ENCODE assay signal across 9 cellular contexts in genomic region chr11:33701302-33701701, GRCh38. TPM values are rescaled to one million over a fixed set of nuclear protein-coding genes. Genes with fewer than 3 reads are reported as not detected.
A peak's percentile ranks its signal among the peaks of the same experiment; 100 is the strongest.
DNase-seq lines count a peak whose midpoint lies in the region; ATAC-seq, FAIRE-seq and TF ChIP-seq lines count a peak whose summit lies in the region.
"Had no signal": no experiment of that assay in that cellular context is flagged by ENCODE, and none has a peak within 500 bp of the region (broad histone marks: within the 10 kb centered on the region; RNA-seq: fewer than 3 reads in every experiment).

No MANE protein-coding gene starts in this region.

- H3K4me1 ChIP-seq in heart right ventricle (peaks cover 14 to 84% (median 69%) of the 10 kb centered on the region in 9 donors), keratinocyte (ENCODE audit: control insufficient read depth, extremely low read depth, insufficient read depth, low read length) (peaks cover 80% of the 10 kb centered on the region), suprapubic skin (peaks cover 62% of the 10 kb centered on the region)

- peak overlapping the region; percentile 94 for H3K4me2 ChIP-seq in keratinocyte (ENCODE audit: control insufficient read depth, extremely low read depth, insufficient read depth, low read depth, low read length)

- peak; percentile 67 for FAIRE-seq in keratinocyte (lab: Jason Lieb, UNC)

- no peak for TF ChIP-seq EP300 in suprapubic skin (IDR thresholded peaks at IDR 0.05)

- DNase-seq in heart right ventricle (no peak), Right ventricle myocardium superior (no peak), keratinocyte (ENCODE audit: low read depth, low spot score) (no peak), suprapubic skin (ENCODE audit: low spot score in 2 of 2) (no peak), HUDEP-2 (lab: John Stamatoyannopoulos, UW; ENCODE audit: unreplicated experiment in 76 of 76) (no peak), SKM-1 (lab: John Stamatoyannopoulos, UW; ENCODE audit: unreplicated experiment) (no peak)
- no peak for DNase-seq in activated naive CD4-positive, alpha-beta T cell treated with anti-CD3 and anti-CD28 coated beads, Interleukin-2, amount 50 U/mL, for 72 hours (ENCODE audit: low spot score in 2 of 2)

- peak overlapping the region in 9 of 10 donors; percentile 34 to 68 (median 56) for H3K4me3 ChIP-seq in heart right ventricle
- peak overlapping the region; percentile 24 to 68 (median 47) for H3K4me3 ChIP-seq in keratinocyte (ENCODE audit: control insufficient read depth in 2 of 3, extremely low read depth in 1 of 3, insufficient read depth in 2 of 3, low read depth in 1 of 3, low read length in 3 of 3)
- H3K4me3 ChIP-seq in suprapubic skin = peak overlapping the region; percentile 62

- WGBS in heart right ventricle, 2 donors = 23 to 28% methylated on average over 4 of the region's 4 CpGs
- 5% methylated on average over 4 of the region's 4 CpGs for WGBS in suprapubic skin

- H3K9me1 ChIP-seq in keratinocyte (ENCODE audit: control insufficient read depth, extremely low read depth, insufficient read depth, low read length) = no peaks in the 10 kb centered on the region

- no peaks in the 10 kb centered on the region for H3K9me3 ChIP-seq in heart right ventricle
- H3K9me3 ChIP-seq in keratinocyte (ENCODE audit: control insufficient read depth, low read depth, low read length) = no peaks in the 10 kb centered on the region
- H3K9me3 ChIP-seq in suprapubic skin = no peaks in the 10 kb centered on the region

- H3K27ac ChIP-seq in heart right ventricle = peak overlapping the region; percentile 73 to 92 (median 86)
- H3K27ac ChIP-seq in keratinocyte (ENCODE audit: control insufficient read depth, insufficient read depth, low read length) = peak overlapping the region; percentile 97
- H3K27ac ChIP-seq in suprapubic skin = peak overlapping the region; percentile 74

- no peak for TF ChIP-seq POLR2A in suprapubic skin (IDR thresholded peaks at IDR 0.05)

- H3K9ac ChIP-seq in keratinocyte (ENCODE audit: control insufficient read depth, extremely low read depth, insufficient read depth, low read length) = peak overlapping the region; percentile 83

- H3K79me2 ChIP-seq in keratinocyte (ENCODE audit: control insufficient read depth, insufficient read depth, low read length) = no peaks in the 10 kb centered on the region

- intact Hi-C loops in heart right ventricle (cut with DNase I) = loop anchor here in 4 of 10 donors (2.0 to 5.0 kb wide), 3 partner anchors 35 to 444 kb away; partner anchors contain the start of genes CD59 (in 3 of the 4) and HIPK3 (in 1 of the 4)
- intact Hi-C loops in Right ventricle myocardium superior (cut with DNase I) = no loop called here

- peaks cover 0 to 19% (median 0%) of the 10 kb centered on the region in 9 donors for H3K36me3 ChIP-seq in heart right ventricle
- peaks cover 6 to 11% of the 10 kb centered on the region in 2 experiments for H3K36me3 ChIP-seq in keratinocyte (ENCODE audit: control insufficient read depth in 2 of 2, extremely low read depth in 1 of 2, insufficient read depth in 2 of 2, low read length in 2 of 2)
- H3K36me3 ChIP-seq in suprapubic skin = no peaks in the 10 kb centered on the region

- peak overlapping the region; percentile 8 to 95 for H3K27ac Mint-ChIP-seq in activated naive CD4-positive, alpha-beta T cell treated with anti-CD3 and anti-CD28 coated beads, Interleukin-2, amount 50 U/mL, for 72 hours

- dilution Hi-C loops in keratinocyte (cut with MboI; ENCODE audit: extremely low pct_ligation_motif_present, low sequenced_read_pairs) = no loop called here

- no peaks in the 10 kb centered on the region for H4K20me1 ChIP-seq in keratinocyte (ENCODE audit: control insufficient read depth, extremely low read depth, insufficient read depth, low read length)

- H3K36me3 Mint-ChIP-seq in activated naive CD4-positive, alpha-beta T cell treated with anti-CD3 and anti-CD28 coated beads, Interleukin-2, amount 50 U/mL, for 72 hours = no peaks in the 10 kb centered on the region

- ATAC-seq in heart right ventricle (peak in 6 of 8 donors; percentile 0 to 20 (median 6)), Right ventricle myocardium superior (ENCODE audit: poor library complexity) (no peak), HG02981 (IDR thresholded peaks at IDR 0.05; ENCODE audit: unreplicated experiment) (no peak)
- no peak for ATAC-seq in activated naive CD4-positive, alpha-beta T cell treated with anti-CD3 and anti-CD28 coated beads, Interleukin-2, amount 50 U/mL, for 72 hours

- H3K27me3 ChIP-seq in heart right ventricle (no peaks in the 10 kb centered on the region), keratinocyte (ENCODE audit: control insufficient read depth, extremely low read depth, insufficient read depth, low read length) (no peaks in the 10 kb centered on the region), suprapubic skin (no peaks in the 10 kb centered on the region)

- H2AFZ ChIP-seq in keratinocyte (ENCODE audit: control insufficient read depth, low read length) = no peak overlapping the region

- TF ChIP-seq CTCF in heart right ventricle (IDR thresholded peaks at IDR 0.05) (no peak), keratinocyte (optimal IDR thresholded peaks at IDR 0.05 in 1 of 3, IDR thresholded peaks at IDR 0.05 in 1 of 3, conservative IDR thresholded peaks at IDR 0.05 in 1 of 3; ENCODE audit: extremely low read depth in 1 of 3, insufficient read depth in 2 of 3, low read length in 3 of 3) (no peak), suprapubic skin (IDR thresholded peaks at IDR 0.05) (no peak)

- H3K9me3 Mint-ChIP-seq in activated naive CD4-positive, alpha-beta T cell treated with anti-CD3 and anti-CD28 coated beads, Interleukin-2, amount 50 U/mL, for 72 hours = no peaks in the 10 kb centered on the region

RNA-seq across cellular contexts. Expression of gene C11orf91, which starts 0.7 kb away (rescaled TPM):
- total RNA-seq in heart right ventricle = 1 to 10 TPM in 1 of 10 donors, not detected in 9; 3.0 TPM
- under 1 TPM in 1 of 2 donors, not detected in 1; 0.17 TPM for polyA plus RNA-seq in heart right ventricle
- total RNA-seq in Right ventricle myocardium superior = not detected
- not detected for total RNA-seq in activated naive CD4-positive, alpha-beta T cell treated with anti-CD3 and anti-CD28 coated beads, Interleukin-2, amount 50 U/mL, for 72 hours
- 0.10 to 0.16 TPM (median 0.10 TPM) in 3 replicates for polyA plus RNA-seq in keratinocyte
- polyA plus RNA-seq in keratinocyte (2011; ENCODE audit: low read depth) = not detected
- polyA plus RNA-seq in keratinocyte (2011; cell fraction: cytosol; rRNA removed) = not detected in 2 replicates
- 0.36 TPM in 1 of 2 replicates, not detected in the other for polyA plus RNA-seq in keratinocyte (2011; cell fraction: nucleus; rRNA removed)
- polyA plus RNA-seq in keratinocyte (2012; ENCODE audit: low replicate concordance) = 0.18 TPM in 1 of 2 replicates, not detected in the other
- polyA minus RNA-seq in keratinocyte = not detected in 3 replicates
- polyA minus RNA-seq in keratinocyte (2011; cell fraction: cytosol; rRNA and poly(A)+ RNA removed) = not detected
- 1.2 TPM in 1 of 2 replicates, not detected in the other for polyA minus RNA-seq in keratinocyte (2011; cell fraction: nucleus; rRNA and poly(A)+ RNA removed)
- not detected for total RNA-seq in suprapubic skin
- total RNA-seq: myocyte had no signal

RNA-seq across cellular contexts. Expression of gene CD59, which starts 34.9 kb away (rescaled TPM):
- 1,000 to 10,000 TPM in 3 of 10 donors, 100 to 1,000 TPM in 7; 676 to 1,261 (median 764) TPM for total RNA-seq in heart right ventricle
- 100 to 1,000 TPM; 120 to 758 TPM for polyA plus RNA-seq in heart right ventricle
- 713 TPM for total RNA-seq in Right ventricle myocardium superior
- total RNA-seq in activated naive CD4-positive, alpha-beta T cell treated with anti-CD3 and anti-CD28 coated beads, Interleukin-2, amount 50 U/mL, for 72 hours = 10 to 100 TPM; 41.9 to 61.7 TPM
- 1,349 to 1,804 TPM (median 1,403 TPM) in 3 replicates for polyA plus RNA-seq in keratinocyte
- polyA plus RNA-seq in keratinocyte (2011; ENCODE audit: low read depth) = 138 TPM
- 1,041 and 1,596 TPM in 2 replicates for polyA plus RNA-seq in keratinocyte (2011; cell fraction: cytosol; rRNA removed)
- 1,467 and 1,504 TPM in 2 replicates for polyA plus RNA-seq in keratinocyte (2011; cell fraction: nucleus; rRNA removed)
- 746 and 1,053 TPM in 2 replicates for polyA plus RNA-seq in keratinocyte (2012; ENCODE audit: low replicate concordance)
- polyA minus RNA-seq in keratinocyte = 691 to 1,393 TPM (median 1,095 TPM) in 3 replicates
- 314 TPM for polyA minus RNA-seq in keratinocyte (2011; cell fraction: cytosol; rRNA and poly(A)+ RNA removed)
- polyA minus RNA-seq in keratinocyte (2011; cell fraction: nucleus; rRNA and poly(A)+ RNA removed) = 626 and 1,149 TPM in 2 replicates
- 100 to 1,000 TPM; 309 to 520 (median 422) TPM for total RNA-seq in suprapubic skin

Comparison
In these comparisons a context has a peak if more than half of its experiments do, and no peak if none do; other contexts are left out.
1. ATAC-seq: peak in heart right ventricle (6 of 8); none in Right ventricle myocardium superior (single experiment), activated naive CD4-positive, alpha-beta T cell treated with anti-CD3 and anti-CD28 coated beads, Interleukin-2, amount 50 U/mL, for 72 hours (0 of 2) and HG02981 (single experiment).
2. RNA of gene CD59, which starts 34.9 kb away (total RNA-seq): 676 to 1,261 TPM in heart right ventricle, 713 TPM in Right ventricle myocardium superior (single experiment) and 309 to 520 TPM in suprapubic skin; 41.9 to 61.7 TPM in activated naive CD4-positive, alpha-beta T cell treated with anti-CD3 and anti-CD28 coated beads, Interleukin-2, amount 50 U/mL, for 72 hours; every median in the first group is over 4 times any median in the second.
3. Peak in every context shown above with its lines, with median percentiles within 50 percentile points of each other: H3K27ac ChIP-seq and H3K4me3 ChIP-seq.